ENCODE assay signal across 11 cellular contexts in the genomic region with DNA sequence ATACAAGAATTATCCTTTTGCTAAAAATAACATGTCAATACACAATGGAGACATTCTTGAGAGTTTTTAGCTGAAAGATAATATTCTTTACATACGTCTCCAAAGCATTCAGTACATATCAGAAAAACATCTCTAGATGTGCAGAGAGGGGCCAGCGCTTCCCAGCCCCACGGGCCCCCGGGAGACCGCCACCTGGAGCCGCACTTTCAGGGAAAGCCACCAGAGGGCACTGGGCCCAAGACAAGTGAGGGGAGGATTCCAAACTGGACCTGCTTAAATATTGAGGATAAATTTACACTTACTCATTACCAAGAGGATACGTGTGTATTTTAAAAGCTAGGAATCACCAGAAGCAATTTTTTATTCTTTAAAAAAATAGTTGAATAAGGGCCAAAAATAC.
DNase-seq lines count a peak whose midpoint lies in the region; ATAC-seq and TF ChIP-seq lines count a peak whose summit lies in the region.
"Had no signal": no experiment of that assay in that cellular context is flagged by ENCODE, and none has a peak within 500 bp of the region (broad histone marks: within the 10 kb centered on the region; RNA-seq: fewer than 3 reads in every experiment).

No MANE protein-coding gene starts in this region.

- ATAC-seq in psoas muscle (no peak), left lobe of liver (no peak), HG02870 (IDR thresholded peaks at IDR 0.05; ENCODE audit: unreplicated experiment) (no peak)

- peak; percentile 27 to 29 for DNase-seq in activated T-cell treated with anti-CD3 and anti-CD28 coated beads, Interleukin-2, amount 50 U/mL, for 48 hours
- no peak for DNase-seq in activated T-cell treated with anti-CD3 and anti-CD28 coated beads, Interleukin-2, amount 50 U/mL, for 1 hour
- DNase-seq in Karpas-422 (peak; percentile 64), cerebellar cortex (ENCODE audit: low spot score) (peak; percentile 5), psoas muscle (no peak), left lobe of liver (ENCODE audit: low spot score) (no peak), ovary (no peak)
- DNase-seq: activated CD4-positive, alpha-beta T cell treated with anti-CD3 and anti-CD28 coated beads, Interleukin-2, amount 10 ng/mL, durations not matched to agents 7 days and 5 days; CD4-positive, alpha-beta memory T cell; NCI-H524 treated with DMSO at 0.1 percent for 48 hours had no signal

- 11 to 21% (median 16%) methylated on average over 7 of the region's 7 CpGs for WGBS in psoas muscle, 3 donors
- WGBS in ovary, 3 donors, result 25 to 33% (median 29%) methylated on average over 7 of the region's 7 CpGs

- H3K79me2 ChIP-seq in Karpas-422 (ENCODE audit: low read length), result no peaks in the 10 kb centered on the region

- H3K4me1 ChIP-seq in Karpas-422 (ENCODE audit: low read length) (no peaks in the 10 kb centered on the region), psoas muscle (no peaks in the 10 kb centered on the region), ovary (ENCODE audit: insufficient read depth) (no peaks in the 10 kb centered on the region)

- intact Hi-C loops in psoas muscle (cut with DNase I), result no loop called here
- intact Hi-C loops in ovary (cut with DNase I), result no loop called here

- no peak for TF ChIP-seq EP300 in ovary (IDR thresholded peaks at IDR 0.05)

- H3K27ac ChIP-seq in Karpas-422 (ENCODE audit: low read length) (no peak overlapping the region), psoas muscle (no peak overlapping the region), ovary (no peak overlapping the region)

- no peak overlapping the region for H3K9ac ChIP-seq in Karpas-422 (ENCODE audit: low read length)

- H2AFZ ChIP-seq in Karpas-422 (ENCODE audit: low read length), result no peak overlapping the region

- H4K20me1 ChIP-seq in Karpas-422 (ENCODE audit: insufficient read depth, low read depth, low read length), result no peaks in the 10 kb centered on the region

- H3K9me2 ChIP-seq in Karpas-422 (replicated peaks; ENCODE audit: insufficient read depth, low read length), result no peaks in the 10 kb centered on the region

- peak; percentile 12 for TF ChIP-seq CTCF in psoas muscle (IDR thresholded peaks at IDR 0.05)
- no peak for TF ChIP-seq CTCF in ovary (IDR thresholded peaks at IDR 0.05)

- H3K9me3 ChIP-seq in Karpas-422 (ENCODE audit: low read length) (no peaks in the 10 kb centered on the region), psoas muscle (no peaks in the 10 kb centered on the region), ovary (no peaks in the 10 kb centered on the region)

- H3K27me3 ChIP-seq in Karpas-422 (ENCODE audit: low read length) (no peaks in the 10 kb centered on the region), psoas muscle (ENCODE audit: insufficient read depth in 3 of 3, low read length in 2 of 3) (no peaks in the 10 kb centered on the region), ovary (no peaks in the 10 kb centered on the region)

- no peak for TF ChIP-seq POLR2A in ovary (IDR thresholded peaks at IDR 0.05)

- H3K36me3 ChIP-seq in Karpas-422 (ENCODE audit: insufficient read depth, low read length), result no peaks in the 10 kb centered on the region
- no peaks in the 10 kb centered on the region for H3K36me3 ChIP-seq in psoas muscle (ENCODE audit: insufficient read depth in 1 of 2, low read depth in 1 of 2)
- no peaks in the 10 kb centered on the region for H3K36me3 ChIP-seq in ovary

- no peak overlapping the region for H3K4me2 ChIP-seq in Karpas-422 (ENCODE audit: low read depth, low read length, poor library complexity, severe bottlenecking)

- no peak overlapping the region for H3K4me3 ChIP-seq in Karpas-422 (ENCODE audit: low read length)
- no peak overlapping the region for H3K4me3 ChIP-seq in psoas muscle
- no peak overlapping the region for H3K4me3 ChIP-seq in ovary

Comparison
In these comparisons a context has a peak if more than half of its experiments do, and no peak if none do; other contexts are left out.
1. DNase-seq: peak in activated T-cell treated with anti-CD3 and anti-CD28 coated beads, Interleukin-2, amount 50 U/mL, for 48 hours (2 of 2), Karpas-422 (single experiment) and cerebellar cortex (single experiment); none in activated T-cell treated with anti-CD3 and anti-CD28 coated beads, Interleukin-2, amount 50 U/mL, for 1 hour (single experiment), psoas muscle (0 of 2), left lobe of liver (single experiment) and ovary (0 of 5).